ENCODE assay signal across 1 cellular context in the genomic region with DNA sequence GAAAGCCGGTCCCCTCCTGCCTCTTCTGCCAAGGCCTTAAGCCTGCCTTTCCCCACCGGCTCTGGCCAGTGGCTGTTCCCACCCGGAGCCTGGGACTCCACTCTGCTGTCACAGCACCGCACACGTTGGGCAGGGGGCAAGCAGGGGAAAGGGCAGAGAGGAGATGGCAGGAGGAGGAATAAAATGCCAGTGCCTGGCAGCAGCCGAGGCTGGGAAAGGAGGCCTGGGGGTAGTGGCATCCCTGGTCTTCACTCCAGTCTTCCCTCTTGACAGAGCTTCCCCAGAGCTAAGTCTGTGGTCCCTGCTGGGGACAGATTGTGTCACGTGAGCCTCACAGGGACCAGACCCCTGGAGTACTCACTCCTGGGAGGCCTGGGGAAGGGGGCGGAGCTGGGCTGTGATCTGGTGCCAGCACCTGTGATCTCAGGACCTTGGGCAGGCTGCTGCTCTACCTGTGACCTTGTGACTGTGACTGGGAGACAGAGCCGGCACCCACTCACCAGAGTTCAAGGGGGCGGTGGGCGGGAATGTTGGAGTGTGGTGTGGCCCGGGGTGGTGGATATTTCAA.
TF ChIP-seq lines count a peak whose summit lies in the region.

No MANE protein-coding gene starts in this region.

TF ChIP-seq in HepG2, 621 proteins besides CTCF, POLR2A, EP300 and RAD21 (continued from another document and continues in another):
- TF ChIP-seq REPIN1 (CRISPR knock-in tag; IDR thresholded peaks at IDR 0.05; ENCODE audit: borderline replicate concordance, low read depth) (peak; percentile 70; the same call in 1 of the 2 replicates), SKI (IDR thresholded peaks at IDR 0.05; ENCODE audit: partially characterized antibody) (peak; percentile 86), RBM22 (optimal IDR thresholded peaks at IDR 0.05; ENCODE audit: low read length) (peak; percentile 74), POGZ (CRISPR knock-in tag; IDR thresholded peaks at IDR 0.05) (peak; percentile 55; the same call in 1 of the 2 replicates), GABPB1 (CRISPR knock-in tag; IDR thresholded peaks at IDR 0.05) (peak; percentile 45; the same call in 1 of the 2 replicates), ZNF331 (CRISPR knock-in tag; IDR thresholded peaks at IDR 0.05) (0 out of 2 replicates have a peak, but pooled peaks have one; percentile 13), TEAD2 (CRISPR knock-in tag; IDR thresholded peaks at IDR 0.05) (no peak), SOX5 (CRISPR knock-in tag; IDR thresholded peaks at IDR 0.05; ENCODE audit: borderline replicate concordance) (peak; percentile 78), MAZ (IDR thresholded peaks at IDR 0.05; ENCODE audit: borderline replicate concordance, low read depth, low read length) (peak; percentile 48; the same call in 1 of the 2 replicates), MAZ (CRISPR knock-in tag; IDR thresholded peaks at IDR 0.05; ENCODE audit: low read depth) (peak; percentile 79), ZMAT3 (CRISPR knock-in tag; conservative IDR thresholded peaks at IDR 0.05) (peak; percentile 78; the same call in 1 of the 2 replicates), ATM (IDR thresholded peaks at IDR 0.05; ENCODE audit: borderline replicate concordance) (no peak), BHLHE40 (IDR thresholded peaks at IDR 0.05; ENCODE audit: low read length) (peak; percentile 96), FOXO1 (CRISPR knock-in tag; IDR thresholded peaks at IDR 0.05) (peak; percentile 49; the same call in 1 of the 2 replicates), FOXA1 (IDR thresholded peaks at IDR 0.05) (no peak), FOXA1 (CRISPR knock-in tag; IDR thresholded peaks at IDR 0.05) (0 out of 2 replicates have a peak, but pooled peaks have one; percentile 27), RFX5 (IDR thresholded peaks at IDR 0.05; ENCODE audit: low read depth, low read length) (peak; percentile 55; the same call in 1 of the 2 replicates), SAFB2 (CRISPR knock-in tag; IDR thresholded peaks at IDR 0.05; ENCODE audit: borderline replicate concordance, low read depth) (peak; percentile 43; the same call in 1 of the 2 replicates), ZBTB42 (CRISPR knock-in tag; IDR thresholded peaks at IDR 0.05) (peak; percentile 84), RARG (CRISPR knock-in tag; IDR thresholded peaks at IDR 0.05; ENCODE audit: low read depth) (0 out of 2 replicates have a peak, but pooled peaks have one; percentile 60), KMT2B (CRISPR knock-in tag; IDR thresholded peaks at IDR 0.05) (no peak; the same call in 1 of the 2 replicates), HES4 (CRISPR knock-in tag; IDR thresholded peaks at IDR 0.05; ENCODE audit: borderline replicate concordance) (no peak), CEBPB (IDR thresholded peaks at IDR 0.05; ENCODE audit: borderline replicate concordance, low read depth, low read length) (no peak), ZNF451 (CRISPR knock-in tag; IDR thresholded peaks at IDR 0.05) (no peak; the same call in none of the 2 replicates), DPF2 (CRISPR knock-in tag; IDR thresholded peaks at IDR 0.05; ENCODE audit: borderline replicate concordance, low read depth) (peak; percentile 88), ZNF674 (CRISPR knock-in tag; IDR thresholded peaks at IDR 0.05; ENCODE audit: low read depth) (no peak), TFE3 (CRISPR knock-in tag; IDR thresholded peaks at IDR 0.05) (peak; percentile 97), PRDM10 (CRISPR knock-in tag; IDR thresholded peaks at IDR 0.05; ENCODE audit: low read depth) (no peak), KAT2B (IDR thresholded peaks at IDR 0.05; ENCODE audit: borderline replicate concordance, low read depth, low read length) (no peak), ZNF317 (CRISPR knock-in tag; IDR thresholded peaks at IDR 0.05) (peak; percentile 73; the same call in 1 of the 2 replicates), ZSCAN20 (CRISPR knock-in tag; IDR thresholded peaks at IDR 0.05; ENCODE audit: borderline replicate concordance) (peak; percentile 78; the same call in 1 of the 2 replicates), SPEN (CRISPR knock-in tag; IDR thresholded peaks at IDR 0.05; ENCODE audit: low read depth) (peak; percentile 92), PBX3 (CRISPR knock-in tag; IDR thresholded peaks at IDR 0.05; ENCODE audit: borderline replicate concordance) (no peak), NR0B2 (CRISPR knock-in tag; IDR thresholded peaks at IDR 0.05) (peak; percentile 56), ZNF263 (CRISPR knock-in tag; IDR thresholded peaks at IDR 0.05) (peak; percentile 89; the same call in 1 of the 2 replicates)
- TF ChIP-seq, protein P1, sequence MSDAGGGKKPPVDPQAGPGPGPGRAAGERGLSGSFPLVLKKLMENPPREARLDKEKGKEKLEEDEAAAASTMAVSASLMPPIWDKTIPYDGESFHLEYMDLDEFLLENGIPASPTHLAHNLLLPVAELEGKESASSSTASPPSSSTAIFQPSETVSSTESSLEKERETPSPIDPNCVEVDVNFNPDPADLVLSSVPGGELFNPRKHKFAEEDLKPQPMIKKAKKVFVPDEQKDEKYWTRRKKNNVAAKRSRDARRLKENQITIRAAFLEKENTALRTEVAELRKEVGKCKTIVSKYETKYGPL (CRISPR knock-in tag; IDR thresholded peaks at IDR 0.05): no peak
- TF ChIP-seq, protein P2, sequence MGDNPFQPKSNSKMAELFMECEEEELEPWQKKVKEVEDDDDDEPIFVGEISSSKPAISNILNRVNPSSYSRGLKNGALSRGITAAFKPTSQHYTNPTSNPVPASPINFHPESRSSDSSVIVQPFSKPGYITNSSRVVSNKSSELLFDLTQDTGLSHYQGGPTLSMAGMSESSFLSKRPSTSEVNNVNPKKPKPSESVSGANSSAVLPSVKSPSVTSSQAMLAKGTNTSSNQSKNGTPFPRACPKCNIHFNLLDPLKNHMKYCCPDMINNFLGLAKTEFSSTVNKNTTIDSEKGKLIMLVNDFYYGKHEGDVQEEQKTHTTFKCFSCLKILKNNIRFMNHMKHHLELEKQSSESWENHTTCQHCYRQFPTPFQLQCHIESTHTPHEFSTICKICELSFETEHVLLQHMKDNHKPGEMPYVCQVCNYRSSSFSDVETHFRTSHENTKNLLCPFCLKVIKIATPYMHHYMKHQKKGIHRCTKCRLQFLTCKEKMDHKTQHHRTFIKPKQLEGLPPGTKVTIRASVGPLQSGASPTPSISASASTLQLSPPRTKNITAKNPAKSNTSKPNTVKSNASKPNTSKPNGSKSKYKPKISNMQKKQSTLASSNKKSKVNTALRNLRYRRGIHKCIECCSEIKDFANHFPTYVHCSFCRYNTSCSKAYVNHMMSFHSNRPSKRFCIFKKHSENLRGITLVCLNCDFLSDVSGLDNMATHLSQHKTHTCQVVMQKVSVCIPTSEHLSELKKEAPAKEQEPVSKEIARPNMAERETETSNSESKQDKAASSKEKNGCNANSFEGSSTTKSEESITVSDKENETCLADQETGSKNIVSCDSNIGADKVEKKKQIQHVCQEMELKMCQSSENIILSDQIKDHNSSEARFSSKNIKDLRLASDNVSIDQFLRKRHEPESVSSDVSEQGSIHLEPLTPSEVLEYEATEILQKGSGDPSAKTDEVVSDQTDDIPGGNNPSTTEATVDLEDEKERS (CRISPR knock-in tag; IDR thresholded peaks at IDR 0.05): 0 out of 2 replicates have a peak, but pooled peaks have one; percentile 73
- TF ChIP-seq, protein P3, sequence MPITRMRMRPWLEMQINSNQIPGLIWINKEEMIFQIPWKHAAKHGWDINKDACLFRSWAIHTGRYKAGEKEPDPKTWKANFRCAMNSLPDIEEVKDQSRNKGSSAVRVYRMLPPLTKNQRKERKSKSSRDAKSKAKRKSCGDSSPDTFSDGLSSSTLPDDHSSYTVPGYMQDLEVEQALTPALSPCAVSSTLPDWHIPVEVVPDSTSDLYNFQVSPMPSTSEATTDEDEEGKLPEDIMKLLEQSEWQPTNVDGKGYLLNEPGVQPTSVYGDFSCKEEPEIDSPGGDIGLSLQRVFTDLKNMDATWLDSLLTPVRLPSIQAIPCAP (CRISPR knock-in tag; IDR thresholded peaks at IDR 0.05; ENCODE audit: low read depth): no peak
- TF ChIP-seq, protein P4, sequence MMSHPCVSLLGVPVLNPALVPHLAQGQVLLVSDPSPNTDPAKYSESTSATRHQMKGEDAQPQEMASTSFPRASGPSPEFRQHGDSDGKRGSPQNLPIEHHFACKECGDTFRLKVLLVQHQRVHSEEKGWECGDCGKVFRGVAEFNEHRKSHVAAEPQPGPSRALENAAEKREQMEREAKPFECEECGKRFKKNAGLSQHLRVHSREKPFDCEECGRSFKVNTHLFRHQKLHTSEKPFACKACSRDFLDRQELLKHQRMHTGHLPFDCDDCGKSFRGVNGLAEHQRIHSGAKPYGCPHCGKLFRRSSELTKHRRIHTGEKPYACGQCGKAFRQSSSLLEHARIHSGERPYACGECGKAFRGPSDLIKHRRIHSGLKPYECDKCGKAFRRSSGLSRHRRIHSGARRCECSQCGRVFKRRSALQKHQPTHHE (CRISPR knock-in tag; IDR thresholded peaks at IDR 0.05; ENCODE audit: borderline replicate concordance): 0 out of 2 replicates have a peak, but pooled peaks have one; percentile 46
- TF ChIP-seq, protein P5, sequence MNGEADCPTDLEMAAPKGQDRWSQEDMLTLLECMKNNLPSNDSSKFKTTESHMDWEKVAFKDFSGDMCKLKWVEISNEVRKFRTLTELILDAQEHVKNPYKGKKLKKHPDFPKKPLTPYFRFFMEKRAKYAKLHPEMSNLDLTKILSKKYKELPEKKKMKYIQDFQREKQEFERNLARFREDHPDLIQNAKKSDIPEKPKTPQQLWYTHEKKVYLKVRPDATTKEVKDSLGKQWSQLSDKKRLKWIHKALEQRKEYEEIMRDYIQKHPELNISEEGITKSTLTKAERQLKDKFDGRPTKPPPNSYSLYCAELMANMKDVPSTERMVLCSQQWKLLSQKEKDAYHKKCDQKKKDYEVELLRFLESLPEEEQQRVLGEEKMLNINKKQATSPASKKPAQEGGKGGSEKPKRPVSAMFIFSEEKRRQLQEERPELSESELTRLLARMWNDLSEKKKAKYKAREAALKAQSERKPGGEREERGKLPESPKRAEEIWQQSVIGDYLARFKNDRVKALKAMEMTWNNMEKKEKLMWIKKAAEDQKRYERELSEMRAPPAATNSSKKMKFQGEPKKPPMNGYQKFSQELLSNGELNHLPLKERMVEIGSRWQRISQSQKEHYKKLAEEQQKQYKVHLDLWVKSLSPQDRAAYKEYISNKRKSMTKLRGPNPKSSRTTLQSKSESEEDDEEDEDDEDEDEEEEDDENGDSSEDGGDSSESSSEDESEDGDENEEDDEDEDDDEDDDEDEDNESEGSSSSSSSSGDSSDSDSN (CRISPR knock-in tag; IDR thresholded peaks at IDR 0.05): peak; percentile 48; the same call in 1 of the 2 replicates
